Comparison of ENCODE assay signal across 1 cellular context in the genomic region with DNA sequence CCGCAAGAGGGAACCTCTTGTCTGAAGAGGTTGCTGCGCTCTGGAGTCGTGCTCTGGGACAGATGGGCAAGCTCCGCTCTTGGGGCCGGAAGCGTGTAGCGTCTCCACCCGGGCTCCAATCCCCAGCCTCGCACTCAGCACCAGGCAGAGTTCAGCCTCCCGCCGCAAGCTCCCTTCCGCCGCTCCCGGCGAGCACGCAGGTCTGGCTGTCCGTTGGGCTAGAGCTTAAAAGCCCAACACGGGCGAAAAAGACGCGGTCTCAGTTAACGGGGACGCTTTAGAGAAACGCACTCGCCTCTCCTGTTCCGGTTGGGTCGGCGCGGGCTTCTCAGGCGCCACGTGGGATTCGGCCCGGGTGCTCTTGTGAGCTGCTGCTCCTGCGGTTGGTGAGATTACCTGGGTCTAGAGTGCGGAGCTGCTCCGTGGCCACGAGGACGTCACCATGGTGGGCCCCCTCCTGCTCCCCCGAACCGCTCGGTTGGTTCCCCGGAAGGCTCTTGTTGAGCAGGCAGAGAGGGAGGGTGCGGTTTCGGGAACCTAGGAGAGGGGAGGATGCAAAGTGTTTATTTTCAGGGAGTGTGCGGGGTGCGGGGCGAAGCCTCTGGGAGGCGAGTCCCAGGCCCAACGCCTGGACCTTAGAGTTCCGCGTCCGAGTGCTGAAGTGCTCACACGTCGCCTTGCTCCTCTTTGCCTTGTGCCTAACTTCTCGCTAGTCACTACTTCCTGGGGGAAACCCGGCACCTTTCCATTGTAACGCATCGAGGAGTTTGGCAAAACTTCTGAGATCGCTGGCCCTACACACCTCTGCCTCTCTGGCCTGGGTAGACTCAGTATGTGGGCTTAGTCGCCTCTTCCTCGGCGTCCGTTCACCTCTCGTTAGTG.
TF ChIP-seq lines count a peak whose summit lies in the region.

A gene (plus strand): TSS at position 331 of the 882 bp plus-strand sequence. CDS start 112 bp downstream, at position 443.

TF ChIP-seq in HepG2, 621 proteins besides CTCF, POLR2A, EP300 and RAD21 (continued from another document and continues in another):
- TF ChIP-seq, protein P1, sequence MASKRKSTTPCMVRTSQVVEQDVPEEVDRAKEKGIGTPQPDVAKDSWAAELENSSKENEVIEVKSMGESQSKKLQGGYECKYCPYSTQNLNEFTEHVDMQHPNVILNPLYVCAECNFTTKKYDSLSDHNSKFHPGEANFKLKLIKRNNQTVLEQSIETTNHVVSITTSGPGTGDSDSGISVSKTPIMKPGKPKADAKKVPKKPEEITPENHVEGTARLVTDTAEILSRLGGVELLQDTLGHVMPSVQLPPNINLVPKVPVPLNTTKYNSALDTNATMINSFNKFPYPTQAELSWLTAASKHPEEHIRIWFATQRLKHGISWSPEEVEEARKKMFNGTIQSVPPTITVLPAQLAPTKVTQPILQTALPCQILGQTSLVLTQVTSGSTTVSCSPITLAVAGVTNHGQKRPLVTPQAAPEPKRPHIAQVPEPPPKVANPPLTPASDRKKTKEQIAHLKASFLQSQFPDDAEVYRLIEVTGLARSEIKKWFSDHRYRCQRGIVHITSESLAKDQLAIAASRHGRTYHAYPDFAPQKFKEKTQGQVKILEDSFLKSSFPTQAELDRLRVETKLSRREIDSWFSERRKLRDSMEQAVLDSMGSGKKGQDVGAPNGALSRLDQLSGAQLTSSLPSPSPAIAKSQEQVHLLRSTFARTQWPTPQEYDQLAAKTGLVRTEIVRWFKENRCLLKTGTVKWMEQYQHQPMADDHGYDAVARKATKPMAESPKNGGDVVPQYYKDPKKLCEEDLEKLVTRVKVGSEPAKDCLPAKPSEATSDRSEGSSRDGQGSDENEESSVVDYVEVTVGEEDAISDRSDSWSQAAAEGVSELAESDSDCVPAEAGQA (IDR thresholded peaks at IDR 0.05; ENCODE audit: low read depth): peak; percentile 68; the same call in 1 of the 2 replicates
- TF ChIP-seq, protein P1 (CRISPR knock-in tag; IDR thresholded peaks at IDR 0.05; ENCODE audit: borderline replicate concordance): 0 out of 2 replicates have a peak, but pooled peaks have one; percentile 38
- TF ChIP-seq ZNF780A (CRISPR knock-in tag; IDR thresholded peaks at IDR 0.05): peak; percentile 86; the same call in 1 of the 2 replicates
- TF ChIP-seq SSRP1 (CRISPR knock-in tag; IDR thresholded peaks at IDR 0.05): peak; percentile 94; the same call in 1 of the 2 replicates
- peak; percentile 80 for TF ChIP-seq ELF3 (CRISPR knock-in tag; IDR thresholded peaks at IDR 0.05)
- TF ChIP-seq ZSCAN31 (CRISPR knock-in tag; IDR thresholded peaks at IDR 0.05; ENCODE audit: low read depth): peak; percentile 97
- TF ChIP-seq, protein P2, sequence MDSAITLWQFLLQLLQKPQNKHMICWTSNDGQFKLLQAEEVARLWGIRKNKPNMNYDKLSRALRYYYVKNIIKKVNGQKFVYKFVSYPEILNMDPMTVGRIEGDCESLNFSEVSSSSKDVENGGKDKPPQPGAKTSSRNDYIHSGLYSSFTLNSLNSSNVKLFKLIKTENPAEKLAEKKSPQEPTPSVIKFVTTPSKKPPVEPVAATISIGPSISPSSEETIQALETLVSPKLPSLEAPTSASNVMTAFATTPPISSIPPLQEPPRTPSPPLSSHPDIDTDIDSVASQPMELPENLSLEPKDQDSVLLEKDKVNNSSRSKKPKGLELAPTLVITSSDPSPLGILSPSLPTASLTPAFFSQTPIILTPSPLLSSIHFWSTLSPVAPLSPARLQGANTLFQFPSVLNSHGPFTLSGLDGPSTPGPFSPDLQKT (CRISPR knock-in tag; IDR thresholded peaks at IDR 0.05; ENCODE audit: borderline replicate concordance): no peak; the same call in 1 of the 2 replicates
- TF ChIP-seq, protein P3, sequence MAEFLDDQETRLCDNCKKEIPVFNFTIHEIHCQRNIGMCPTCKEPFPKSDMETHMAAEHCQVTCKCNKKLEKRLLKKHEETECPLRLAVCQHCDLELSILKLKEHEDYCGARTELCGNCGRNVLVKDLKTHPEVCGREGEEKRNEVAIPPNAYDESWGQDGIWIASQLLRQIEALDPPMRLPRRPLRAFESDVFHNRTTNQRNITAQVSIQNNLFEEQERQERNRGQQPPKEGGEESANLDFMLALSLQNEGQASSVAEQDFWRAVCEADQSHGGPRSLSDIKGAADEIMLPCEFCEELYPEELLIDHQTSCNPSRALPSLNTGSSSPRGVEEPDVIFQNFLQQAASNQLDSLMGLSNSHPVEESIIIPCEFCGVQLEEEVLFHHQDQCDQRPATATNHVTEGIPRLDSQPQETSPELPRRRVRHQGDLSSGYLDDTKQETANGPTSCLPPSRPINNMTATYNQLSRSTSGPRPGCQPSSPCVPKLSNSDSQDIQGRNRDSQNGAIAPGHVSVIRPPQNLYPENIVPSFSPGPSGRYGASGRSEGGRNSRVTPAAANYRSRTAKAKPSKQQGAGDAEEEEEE (CRISPR knock-in tag; IDR thresholded peaks at IDR 0.05; ENCODE audit: borderline replicate concordance): peak; percentile 87; the same call in 1 of the 2 replicates
- no peak for TF ChIP-seq ZNF180 (CRISPR knock-in tag; IDR thresholded peaks at IDR 0.05; ENCODE audit: borderline replicate concordance, low read depth)
- TF ChIP-seq ZNF543 (CRISPR knock-in tag; IDR thresholded peaks at IDR 0.05): peak; percentile 96
- peak; percentile 90 for TF ChIP-seq HDAC2 (CRISPR knock-in tag; IDR thresholded peaks at IDR 0.05)
- TF ChIP-seq, protein P4, sequence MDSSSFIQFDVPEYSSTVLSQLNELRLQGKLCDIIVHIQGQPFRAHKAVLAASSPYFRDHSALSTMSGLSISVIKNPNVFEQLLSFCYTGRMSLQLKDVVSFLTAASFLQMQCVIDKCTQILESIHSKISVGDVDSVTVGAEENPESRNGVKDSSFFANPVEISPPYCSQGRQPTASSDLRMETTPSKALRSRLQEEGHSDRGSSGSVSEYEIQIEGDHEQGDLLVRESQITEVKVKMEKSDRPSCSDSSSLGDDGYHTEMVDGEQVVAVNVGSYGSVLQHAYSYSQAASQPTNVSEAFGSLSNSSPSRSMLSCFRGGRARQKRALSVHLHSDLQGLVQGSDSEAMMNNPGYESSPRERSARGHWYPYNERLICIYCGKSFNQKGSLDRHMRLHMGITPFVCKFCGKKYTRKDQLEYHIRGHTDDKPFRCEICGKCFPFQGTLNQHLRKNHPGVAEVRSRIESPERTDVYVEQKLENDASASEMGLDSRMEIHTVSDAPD (CRISPR knock-in tag; IDR thresholded peaks at IDR 0.05): peak; percentile 58; the same call in 1 of the 2 replicates
- peak; percentile 93 for TF ChIP-seq WIZ (CRISPR knock-in tag; IDR thresholded peaks at IDR 0.05)
- no peak for TF ChIP-seq HDAC6 (IDR thresholded peaks at IDR 0.05; ENCODE audit: low read depth, low read length)
- TF ChIP-seq FOSL2 (CRISPR knock-in tag; IDR thresholded peaks at IDR 0.05): peak; percentile 55
- no peak for TF ChIP-seq HHEX (CRISPR knock-in tag; IDR thresholded peaks at IDR 0.05)
- TF ChIP-seq ELF1 (CRISPR knock-in tag; IDR thresholded peaks at IDR 0.05): peak; percentile 82
- TF ChIP-seq, protein P5, sequence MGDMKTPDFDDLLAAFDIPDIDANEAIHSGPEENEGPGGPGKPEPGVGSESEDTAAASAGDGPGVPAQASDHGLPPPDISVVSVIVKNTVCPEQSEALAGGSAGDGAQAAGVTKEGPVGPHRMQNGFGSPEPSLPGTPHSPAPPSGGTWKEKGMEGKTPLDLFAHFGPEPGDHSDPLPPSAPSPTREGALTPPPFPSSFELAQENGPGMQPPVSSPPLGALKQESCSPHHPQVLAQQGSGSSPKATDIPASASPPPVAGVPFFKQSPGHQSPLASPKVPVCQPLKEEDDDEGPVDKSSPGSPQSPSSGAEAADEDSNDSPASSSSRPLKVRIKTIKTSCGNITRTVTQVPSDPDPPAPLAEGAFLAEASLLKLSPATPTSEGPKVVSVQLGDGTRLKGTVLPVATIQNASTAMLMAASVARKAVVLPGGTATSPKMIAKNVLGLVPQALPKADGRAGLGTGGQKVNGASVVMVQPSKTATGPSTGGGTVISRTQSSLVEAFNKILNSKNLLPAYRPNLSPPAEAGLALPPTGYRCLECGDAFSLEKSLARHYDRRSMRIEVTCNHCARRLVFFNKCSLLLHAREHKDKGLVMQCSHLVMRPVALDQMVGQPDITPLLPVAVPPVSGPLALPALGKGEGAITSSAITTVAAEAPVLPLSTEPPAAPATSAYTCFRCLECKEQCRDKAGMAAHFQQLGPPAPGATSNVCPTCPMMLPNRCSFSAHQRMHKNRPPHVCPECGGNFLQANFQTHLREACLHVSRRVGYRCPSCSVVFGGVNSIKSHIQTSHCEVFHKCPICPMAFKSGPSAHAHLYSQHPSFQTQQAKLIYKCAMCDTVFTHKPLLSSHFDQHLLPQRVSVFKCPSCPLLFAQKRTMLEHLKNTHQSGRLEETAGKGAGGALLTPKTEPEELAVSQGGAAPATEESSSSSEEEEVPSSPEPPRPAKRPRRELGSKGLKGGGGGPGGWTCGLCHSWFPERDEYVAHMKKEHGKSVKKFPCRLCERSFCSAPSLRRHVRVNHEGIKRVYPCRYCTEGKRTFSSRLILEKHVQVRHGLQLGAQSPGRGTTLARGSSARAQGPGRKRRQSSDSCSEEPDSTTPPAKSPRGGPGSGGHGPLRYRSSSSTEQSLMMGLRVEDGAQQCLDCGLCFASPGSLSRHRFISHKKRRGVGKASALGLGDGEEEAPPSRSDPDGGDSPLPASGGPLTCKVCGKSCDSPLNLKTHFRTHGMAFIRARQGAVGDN (CRISPR knock-in tag; IDR thresholded peaks at IDR 0.05): peak; percentile 99
- TF ChIP-seq ZNF775 (CRISPR knock-in tag; IDR thresholded peaks at IDR 0.05; ENCODE audit: borderline replicate concordance): 0 out of 2 replicates have a peak, but pooled peaks have one; percentile 61
- peak; percentile 53; the same call in 1 of the 2 replicates for TF ChIP-seq ZBTB21 (CRISPR knock-in tag; IDR thresholded peaks at IDR 0.05)
- TF ChIP-seq CHD2 (IDR thresholded peaks at IDR 0.05; ENCODE audit: low read depth, low read length): no peak
- no peak for TF ChIP-seq ZNF382 (CRISPR knock-in tag; IDR thresholded peaks at IDR 0.05; ENCODE audit: borderline replicate concordance)
- peak; percentile 73 for TF ChIP-seq HMG20B (CRISPR knock-in tag; conservative IDR thresholded peaks at IDR 0.05)
- TF ChIP-seq ZFP36L2 (CRISPR knock-in tag; IDR thresholded peaks at IDR 0.05): no peak; the same call in 1 of the 2 replicates
- peak; percentile 97; the same call in 1 of the 2 replicates for TF ChIP-seq KAT7 (CRISPR knock-in tag; IDR thresholded peaks at IDR 0.05; ENCODE audit: borderline replicate concordance)
- TF ChIP-seq ZNF496 (CRISPR knock-in tag; IDR thresholded peaks at IDR 0.05; ENCODE audit: insufficient replicate concordance): no peak
- peak; percentile 95 for TF ChIP-seq ZNF331 (CRISPR knock-in tag; IDR thresholded peaks at IDR 0.05)
- TF ChIP-seq, protein P6, sequence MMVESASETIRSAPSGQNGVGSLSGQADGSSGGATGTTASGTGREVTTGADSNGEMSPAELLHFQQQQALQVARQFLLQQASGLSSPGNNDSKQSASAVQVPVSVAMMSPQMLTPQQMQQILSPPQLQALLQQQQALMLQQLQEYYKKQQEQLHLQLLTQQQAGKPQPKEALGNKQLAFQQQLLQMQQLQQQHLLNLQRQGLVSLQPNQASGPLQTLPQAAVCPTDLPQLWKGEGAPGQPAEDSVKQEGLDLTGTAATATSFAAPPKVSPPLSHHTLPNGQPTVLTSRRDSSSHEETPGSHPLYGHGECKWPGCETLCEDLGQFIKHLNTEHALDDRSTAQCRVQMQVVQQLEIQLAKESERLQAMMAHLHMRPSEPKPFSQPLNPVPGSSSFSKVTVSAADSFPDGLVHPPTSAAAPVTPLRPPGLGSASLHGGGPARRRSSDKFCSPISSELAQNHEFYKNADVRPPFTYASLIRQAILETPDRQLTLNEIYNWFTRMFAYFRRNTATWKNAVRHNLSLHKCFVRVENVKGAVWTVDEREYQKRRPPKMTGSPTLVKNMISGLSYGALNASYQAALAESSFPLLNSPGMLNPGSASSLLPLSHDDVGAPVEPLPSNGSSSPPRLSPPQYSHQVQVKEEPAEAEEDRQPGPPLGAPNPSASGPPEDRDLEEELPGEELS (CRISPR knock-in tag; IDR thresholded peaks at IDR 0.05): peak; percentile 74
- TF ChIP-seq STAT5B (CRISPR knock-in tag; IDR thresholded peaks at IDR 0.05): no peak; the same call in 1 of the 2 replicates
- peak; percentile 81; the same call in 1 of the 2 replicates for TF ChIP-seq ZNF160 (CRISPR knock-in tag; IDR thresholded peaks at IDR 0.05)
- peak; percentile 94 for TF ChIP-seq TSC22D2 (CRISPR knock-in tag; IDR thresholded peaks at IDR 0.05; ENCODE audit: borderline replicate concordance)
- TF ChIP-seq ZNF556 (CRISPR knock-in tag; IDR thresholded peaks at IDR 0.05; ENCODE audit: borderline replicate concordance): peak; percentile 98
- TF ChIP-seq KLF11 (CRISPR knock-in tag; IDR thresholded peaks at IDR 0.05): peak; percentile 93
- 0 out of 2 replicates have a peak, but pooled peaks have one; percentile 44 for TF ChIP-seq GLI4 (CRISPR knock-in tag; IDR thresholded peaks at IDR 0.05; ENCODE audit: borderline replicate concordance)
- TF ChIP-seq, protein P7, sequence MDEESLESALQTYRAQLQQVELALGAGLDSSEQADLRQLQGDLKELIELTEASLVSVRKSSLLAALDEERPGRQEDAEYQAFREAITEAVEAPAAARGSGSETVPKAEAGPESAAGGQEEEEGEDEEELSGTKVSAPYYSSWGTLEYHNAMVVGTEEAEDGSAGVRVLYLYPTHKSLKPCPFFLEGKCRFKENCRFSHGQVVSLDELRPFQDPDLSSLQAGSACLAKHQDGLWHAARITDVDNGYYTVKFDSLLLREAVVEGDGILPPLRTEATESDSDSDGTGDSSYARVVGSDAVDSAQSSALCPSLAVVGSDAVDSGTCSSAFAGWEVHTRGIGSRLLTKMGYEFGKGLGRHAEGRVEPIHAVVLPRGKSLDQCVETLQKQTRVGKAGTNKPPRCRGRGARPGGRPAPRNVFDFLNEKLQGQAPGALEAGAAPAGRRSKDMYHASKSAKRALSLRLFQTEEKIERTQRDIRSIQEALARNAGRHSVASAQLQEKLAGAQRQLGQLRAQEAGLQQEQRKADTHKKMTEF (CRISPR knock-in tag; IDR thresholded peaks at IDR 0.05): peak; percentile 98
- TF ChIP-seq MEIS2 (CRISPR knock-in tag; IDR thresholded peaks at IDR 0.05): peak; percentile 65
- TF ChIP-seq ZFYVE20 (CRISPR knock-in tag; IDR thresholded peaks at IDR 0.05; ENCODE audit: borderline replicate concordance, low read depth): no peak
- TF ChIP-seq RELA (CRISPR knock-in tag; IDR thresholded peaks at IDR 0.05): peak; percentile 89; the same call in 1 of the 2 replicates
- TF ChIP-seq JUN (CRISPR knock-in tag; IDR thresholded peaks at IDR 0.05): 0 out of 2 replicates have a peak, but pooled peaks have one; percentile 67
